Comparison of ENCODE assay signal across 14 cellular contexts in genomic region chr22:44573451-44573850, GRCh38.
"Had no signal": no experiment of that assay in that cellular context is flagged by ENCODE, and none has a peak within 500 bp of the region (broad histone marks: within the 10 kb centered on the region; RNA-seq: fewer than 3 reads in every experiment).

No MANE protein-coding gene starts in this region.

- DNase-seq: activated CD4-positive, alpha-beta T cell treated with anti-CD3 and anti-CD28 coated beads, Interleukin-2, amount 50 U/mL, for 1 hour; effector CD8-positive, alpha-beta T cell; left ventricle myocardium inferior; occipital lobe; small intestine; stimulated activated CD4-positive, alpha-beta T cell treated with anti-CD3 and anti-CD28 coated beads, Interleukin-4, amount 100 ng/mL, for 1 hour; stimulated activated naive CD8-positive, alpha-beta T cell treated with anti-CD3 and anti-CD28 coated beads, Interleukin-15, amount 100 ng/mL, for 72 hours; T-helper 1 cell; T-helper 9 cell had no signal

- H3K27ac ChIP-seq: gastroesophageal sphincter, heart left ventricle, left ventricle myocardium inferior, prostate gland, right atrium auricular region, thoracic aorta had no signal

- ATAC-seq: stimulated activated naive CD8-positive, alpha-beta T cell treated with anti-CD3 and anti-CD28 coated beads, Interleukin-15, amount 100 ng/mL, for 72 hours had no signal
